In the genomic region with DNA sequence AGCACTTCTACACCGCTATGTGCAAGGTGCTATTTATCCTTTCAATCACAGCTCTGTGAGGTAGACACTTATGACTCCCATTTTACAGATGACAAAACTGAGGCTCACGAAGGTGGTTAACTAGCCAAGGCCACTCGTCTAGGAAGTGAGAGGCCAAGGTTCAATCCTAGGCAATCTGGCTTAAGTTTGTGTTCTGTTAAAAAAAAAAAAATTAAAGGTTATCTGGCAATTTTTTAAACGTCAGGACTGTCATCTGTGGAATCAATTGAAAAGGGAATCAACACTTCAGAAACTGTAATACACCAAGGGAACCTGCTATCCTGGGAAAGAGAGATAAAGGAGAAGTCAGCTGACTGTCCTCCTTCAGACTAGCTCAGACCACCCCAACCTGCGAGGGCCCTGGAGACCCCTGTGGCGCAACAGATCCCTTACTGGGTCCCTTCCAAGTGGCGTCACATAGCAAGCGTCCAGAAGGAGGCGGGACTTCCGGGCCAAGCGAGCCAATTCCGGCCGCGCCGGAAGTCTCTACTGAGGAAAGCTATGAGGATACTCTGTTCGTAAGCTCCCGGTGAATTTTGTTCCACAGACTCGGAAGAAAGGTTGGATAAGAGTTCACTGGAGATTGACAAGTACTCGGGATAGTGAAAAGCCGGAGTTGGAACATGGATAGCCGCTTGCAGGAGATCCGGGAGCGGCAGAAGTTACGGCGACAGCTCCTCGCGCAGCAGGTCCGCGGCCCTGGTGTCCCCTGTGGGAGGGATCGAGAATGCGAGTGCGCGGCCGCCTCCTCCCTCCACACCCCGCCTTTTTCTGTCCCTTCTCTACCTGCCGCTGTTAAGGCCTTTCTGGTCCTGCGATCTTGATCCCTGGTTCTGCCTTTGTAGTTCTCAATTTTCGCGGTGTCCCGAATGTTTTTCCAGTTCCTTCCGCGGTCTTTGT, we compare ENCODE assay signal across 8 cellular contexts. TPM values are rescaled to one million over a fixed set of nuclear protein-coding genes. Genes with fewer than 3 reads are reported as not detected.
DNase-seq lines count a peak whose midpoint lies in the region; ATAC-seq and TF ChIP-seq lines count a peak whose summit lies in the region.

A gene (plus strand): TSS at position 520 of the 939 bp plus-strand sequence. CDS start 143 bp downstream, at position 663.

- H3K27me3 ChIP-seq in right cardiac atrium (ENCODE audit: control insufficient read depth, insufficient read depth) = no peaks in the 10 kb centered on the region
- H3K27me3 ChIP-seq in uterus = no peaks in the 10 kb centered on the region

- TF ChIP-seq CTCF in GM13977 (IDR thresholded peaks at IDR 0.05; ENCODE audit: extremely low read depth, insufficient read depth, missing control alignments) (no peak), uterus (IDR thresholded peaks at IDR 0.05) (peak in 2 of 4 experiments; percentile 12 to 14)

- in situ Hi-C loops in GM13977 (cut with MboI; ENCODE audit: low pct_unique_long_range_greater_than_20kb, low sequenced_read_pairs, unreplicated experiment) = no loop called here

- H3K27ac ChIP-seq in angular gyrus (ENCODE audit: low read depth, low read length) (peak within 1 kb of the TSS; percentile 70), right cardiac atrium (ENCODE audit: low read length) (peak within 1 kb of the TSS; percentile 87), uterus (peak within 1 kb of the TSS; percentile 87 to 90)

- TF ChIP-seq POLR2A in uterus (IDR thresholded peaks at IDR 0.05) = peak; percentile 54 to 64

- ATAC-seq in HG02852 (IDR thresholded peaks at IDR 0.05; ENCODE audit: unreplicated experiment) (peak; percentile 99), right cardiac atrium (peak; percentile 98 to 99)

- H3K36me3 ChIP-seq in uterus = no peaks in the 10 kb centered on the region

- DNase-seq in GM13977 (ENCODE audit: low spot score) = peak; percentile 83
- DNase-seq in NCI-H146 (lab: John Stamatoyannopoulos, UW) = peak; percentile 91
- peak; percentile 60 to 90 (median 79) for DNase-seq in T-helper 2 cell
- DNase-seq in right cardiac atrium = peak; percentile 92 to 97 (median 96)
- DNase-seq in pulmonary artery endothelial cell (ENCODE audit: low read depth, low spot score) = peak; percentile 68
- peak; percentile 91 to 93 for DNase-seq in uterus

- H3K4me3 ChIP-seq in right cardiac atrium (ENCODE audit: low read length) (peak within 1 kb of the TSS; percentile 76), uterus (peak within 1 kb of the TSS; percentile 65 to 83)

- no peaks in the 10 kb centered on the region for H3K9me3 ChIP-seq in right cardiac atrium (ENCODE audit: control insufficient read depth, low read length)
- no peaks in the 10 kb centered on the region for H3K9me3 ChIP-seq in uterus

- 5% methylated on average over 42 of the region's 42 CpGs for WGBS in right cardiac atrium

- intact Hi-C loops in right cardiac atrium (cut with DNase I) = no loop called here
- intact Hi-C loops in uterus (cut with DNase I; ENCODE audit: low total_unique reads) = no loop called here

- no peaks in the 10 kb centered on the region for H3K4me1 ChIP-seq in right cardiac atrium (ENCODE audit: control insufficient read depth, insufficient read depth, low read length)
- no peaks in the 10 kb centered on the region for H3K4me1 ChIP-seq in uterus

RNA-seq across cellular contexts. Expression of the gene that starts here (rescaled TPM):
- total RNA-seq in right cardiac atrium (10 to 100 TPM; 31.7 to 38.9 (median 34.5) TPM), pulmonary artery endothelial cell (17.5 and 32.2 TPM in 2 replicates), uterus (10 to 100 TPM in 2 of 4 donors, 1 to 10 TPM in 2; 2.3 to 92.6 (median 33.7) TPM)
- 5.9 TPM for polyA plus RNA-seq in right cardiac atrium

Comparison
In these comparisons a context has a peak if more than half of its experiments do, and no peak if none do; other contexts are left out.
1. Peak in every context shown above with its lines: DNase-seq, ATAC-seq, H3K4me3 ChIP-seq and H3K27ac ChIP-seq.